8 cellular contexts compared by ENCODE assay signal in genomic region chrX:150982786-150983525, GRCh38. TPM values are rescaled to one million over a fixed set of nuclear protein-coding genes. Genes with fewer than 3 reads are reported as not detected.
A peak's percentile ranks its signal among the peaks of the same experiment; 100 is the strongest.
DNase-seq lines count a peak whose midpoint lies in the region; ATAC-seq and TF ChIP-seq lines count a peak whose summit lies in the region.

TSS of gene HMGB3 (plus strand) at chrX:150983335. CDS start at chrX:150985600, 2,265 bp downstream.

- peak within 1 kb of the TSS; percentile 49; the same call in 1 of the 2 replicates for H3K27ac ChIP-seq in MM.1S (ENCODE audit: low read length)
- peak within 1 kb of the TSS in 3 of 4 donors; percentile 50 to 72 (median 67) for H3K27ac ChIP-seq in gastroesophageal sphincter

- peaks cover 12% of the 10 kb centered on the region for H3K79me2 ChIP-seq in MM.1S (ENCODE audit: low read length)

- H3K9me3 ChIP-seq in MM.1S (replicated peaks; ENCODE audit: insufficient read depth, low read length) (no peaks in the 10 kb centered on the region), gastroesophageal sphincter (no peaks in the 10 kb centered on the region)

- H3K27me3 ChIP-seq in MM.1S (replicated peaks; ENCODE audit: insufficient read depth, low read length): no peaks in the 10 kb centered on the region
- H3K27me3 ChIP-seq in gastroesophageal sphincter: no peaks in the 10 kb centered on the region

- no peak for TF ChIP-seq POLR2A in gastroesophageal sphincter (IDR thresholded peaks at IDR 0.05)

- WGBS in gastroesophageal sphincter (ENCODE audit: low coverage in 1 of 2), 2 donors: no CpG with 5 or more reads among the region's 90 CpGs

- H4K20me1 ChIP-seq in MM.1S (ENCODE audit: insufficient read depth, low read length): no peaks in the 10 kb centered on the region

- DNase-seq in GDM1 (lab: John Stamatoyannopoulos, UW): peak; percentile 81
- DNase-seq in HCEC 1CT: peak; percentile 78
- peak; percentile 91 for DNase-seq in MM.1S
- peak; percentile 84 for DNase-seq in SIG-M5 treated with dmso at 0.1 percent for 504 hours (lab: John Stamatoyannopoulos, UW; ENCODE audit: unreplicated experiment)
- DNase-seq in activated gamma-delta T cell treated with Interleukin-2 at 50 U/mL for 16 hours: peak; percentile 60
- peak; percentile 55 for DNase-seq in non-pigmented ciliary epithelial cell (ENCODE audit: low read depth)
- peak; percentile 65 for DNase-seq in superior temporal gyrus (ENCODE audit: extremely low spot score)

- 0 out of 2 replicates have a peak, but pooled peaks cover 3% of the 10 kb centered on the region for H3K4me1 ChIP-seq in MM.1S (ENCODE audit: low read length)
- H3K4me1 ChIP-seq in gastroesophageal sphincter: peaks cover 0 to 16% (median 0%) of the 10 kb centered on the region in 3 donors

- peak within 1 kb of the TSS; percentile 69 for H3K4me3 ChIP-seq in MM.1S (ENCODE audit: low read length)
- H3K4me3 ChIP-seq in gastroesophageal sphincter: peak within 1 kb of the TSS; percentile 39 to 63

- peak within 1 kb of the TSS; percentile 52 for H3K9ac ChIP-seq in MM.1S (ENCODE audit: low read length)

- no peaks in the 10 kb centered on the region for H3F3A ChIP-seq in MM.1S (ENCODE audit: insufficient read depth, low read length)

- H2AFZ ChIP-seq in MM.1S (ENCODE audit: low read length): peak within 1 kb of the TSS; percentile 74

- TF ChIP-seq EP300 in gastroesophageal sphincter (IDR thresholded peaks at IDR 0.05): no peak

- no peak for TF ChIP-seq CTCF in MM.1S (IDR thresholded peaks at IDR 0.05; ENCODE audit: low read length)
- TF ChIP-seq CTCF in gastroesophageal sphincter (IDR thresholded peaks at IDR 0.05): no peak

- no peaks in the 10 kb centered on the region for H3K9me2 ChIP-seq in MM.1S (replicated peaks; ENCODE audit: insufficient read depth, low read length)

- ATAC-seq in gastroesophageal sphincter: peak; percentile 93

- H3K36me3 ChIP-seq in MM.1S (replicated peaks; ENCODE audit: insufficient read depth, low read length): no peaks in the 10 kb centered on the region
- no peaks in the 10 kb centered on the region for H3K36me3 ChIP-seq in gastroesophageal sphincter

- peak within 1 kb of the TSS; percentile 81 for H3K4me2 ChIP-seq in MM.1S (ENCODE audit: low read depth, low read length)

RNA-seq across cellular contexts. Expression of gene HMGB3, which starts in this region (rescaled TPM):
- 1 to 10 TPM; 1.3 to 4.4 (median 3.2) TPM for total RNA-seq in gastroesophageal sphincter

Comparison
In these comparisons a context has a peak if more than half of its experiments do, and no peak if none do; other contexts are left out.
1. Peak in every context shown above with its lines: DNase-seq, ATAC-seq, H3K4me3 ChIP-seq and H3K27ac ChIP-seq.